1 cellular context compared by ENCODE assay signal in genomic region chr20:62482136-62482833, GRCh38.
TF ChIP-seq lines count a peak whose summit lies in the region.

No MANE protein-coding gene starts in this region.

TF ChIP-seq in K562, 482 proteins besides CTCF, POLR2A, EP300 and RAD21:
- no peak for TF ChIP-seq CXXC5 (CRISPR knock-in tag; IDR thresholded peaks at IDR 0.05)
- TF ChIP-seq E2F1 (CRISPR knock-in tag; IDR thresholded peaks at IDR 0.05): no peak
- 0 out of 2 replicates have a peak, but pooled peaks have one; percentile 18 for TF ChIP-seq USF1 (CRISPR knock-in tag; IDR thresholded peaks at IDR 0.05)
- peak; percentile 43; the same call in 1 of the 2 replicates for TF ChIP-seq EGR1 (conservative IDR thresholded peaks at IDR 0.05)
- TF ChIP-seq E2F6 (IDR thresholded peaks at IDR 0.05; ENCODE audit: borderline replicate concordance in 1 of 2, extremely low read depth in 1 of 2, insufficient read depth in 1 of 2, insufficient read length in 1 of 2, low read depth in 1 of 2, low read length in 1 of 2, poor library complexity in 1 of 2, severe bottlenecking in 1 of 2): peak in 1 of 2 experiments; percentile 1
